In the genomic region with DNA sequence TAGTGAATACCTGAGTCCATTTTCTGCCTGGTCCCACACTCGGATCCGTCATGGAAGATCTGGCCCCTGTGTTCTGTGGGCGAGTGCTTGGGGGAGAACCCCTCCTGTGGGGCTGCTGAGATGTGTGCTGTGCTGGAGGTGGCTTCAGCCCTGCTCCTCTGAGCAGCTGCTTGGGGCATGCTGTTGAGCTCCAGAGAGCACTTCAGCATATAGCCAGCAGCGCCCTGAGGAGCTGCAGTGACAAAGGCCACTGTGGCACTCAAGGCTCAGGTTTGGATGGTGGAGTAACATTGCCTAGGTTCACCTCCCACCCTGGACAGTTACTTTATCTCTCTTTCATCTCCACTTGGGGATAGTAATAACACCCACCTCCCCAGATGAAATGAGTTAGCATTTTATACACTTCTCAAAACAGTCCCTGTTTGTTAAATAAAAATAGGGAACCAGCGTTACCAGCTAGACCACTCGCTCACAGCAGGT, we compare ENCODE assay signal across 11 cellular contexts.
DNase-seq lines count a peak whose midpoint lies in the region; ATAC-seq, FAIRE-seq and TF ChIP-seq lines count a peak whose summit lies in the region.
"Had no signal": no experiment of that assay in that cellular context is flagged by ENCODE, and none has a peak within 500 bp of the region (broad histone marks: within the 10 kb centered on the region; RNA-seq: fewer than 3 reads in every experiment).

No MANE protein-coding gene starts in this region.

- no peaks in the 10 kb centered on the region for H3K27me3 Mint-ChIP-seq in progenitor cell of endocrine pancreas
- peaks cover 2% of the 10 kb centered on the region for H3K27me3 Mint-ChIP-seq in nephron progenitor cell (ENCODE audit: low read depth, poor library complexity)

- RAD21 ChIA-PET in GM12878 (lab: Charles Lee; ENCODE audit: unreplicated experiment): interaction anchor here (0.8 to 1.7 kb wide), 13 partner anchors 9 to 76 kb away, joined by 3 to 16 read pairs (median 4); partner anchors contain the start of gene KSR1

- H3K9me3 Mint-ChIP-seq in progenitor cell of endocrine pancreas (ENCODE audit: low read depth) (no peaks in the 10 kb centered on the region), nephron progenitor cell (no peaks in the 10 kb centered on the region)
- no peaks in the 10 kb centered on the region for H3K9me3 Mint-ChIP-seq in stimulated activated effector memory CD8-positive, alpha-beta T cell treated with anti-CD3 and anti-CD28 coated beads, Interleukin-12 subunit alpha, Interleukin-12 subunit beta, amount 100 ng/mL, for 72 hours

- H3K27ac Mint-ChIP-seq in progenitor cell of endocrine pancreas: peak overlapping the region; percentile 93
- H3K27ac Mint-ChIP-seq in stimulated activated effector memory CD8-positive, alpha-beta T cell treated with anti-CD3 and anti-CD28 coated beads, Interleukin-12 subunit alpha, Interleukin-12 subunit beta, amount 100 ng/mL, for 72 hours: no peak overlapping the region
- H3K27ac Mint-ChIP-seq in nephron progenitor cell: no peak overlapping the region

- no peak overlapping the region for H3K4me3 ChIP-seq in GM12878
- H3K4me3 ChIP-seq: right lobe of liver had no signal

- no peak overlapping the region for H2AFZ ChIP-seq in GM12878 (ENCODE audit: control insufficient read depth, low read depth, low read length)

- peak overlapping the region; percentile 19; the same call in 1 of the 2 replicates for H3K4me2 ChIP-seq in GM12878 (ENCODE audit: control insufficient read depth, insufficient read depth)

- H3K27ac ChIP-seq in GM12878 (ENCODE audit: control insufficient read depth, insufficient read depth): no peak overlapping the region
- H3K27ac ChIP-seq: right lobe of liver had no signal

- no peak for TF ChIP-seq EP300 in GM12878 (IDR thresholded peaks at IDR 0.05; ENCODE audit: borderline replicate concordance in 1 of 2, control insufficient read depth in 1 of 2, low read depth in 2 of 2, low read length in 2 of 2)

- intact Hi-C loops in GM12878 (cut with micrococcal nuclease; ENCODE audit: unreplicated experiment): no loop called here

- no peak for TF ChIP-seq CTCF in GM12878 (IDR thresholded peaks at IDR 0.05 in 2 of 3, conservative IDR thresholded peaks at IDR 0.05 in 1 of 3; ENCODE audit: control insufficient read depth in 2 of 3, extremely low read depth in 1 of 3, insufficient read depth in 1 of 3, low read depth in 3 of 3, low read length in 3 of 3)
- TF ChIP-seq CTCF in progenitor cell of endocrine pancreas (IDR thresholded peaks at IDR 0.05; ENCODE audit: unreplicated experiment): no peak
- no peak for TF ChIP-seq CTCF in nephron progenitor cell (IDR thresholded peaks at IDR 0.05)

- peak; percentile 51 for FAIRE-seq in GM12892 (lab: Jason Lieb, UNC)
- FAIRE-seq in GM12878 (lab: Jason Lieb, UNC): no peak
- FAIRE-seq: keratinocyte had no signal

- no peak overlapping the region for H3K9ac ChIP-seq in GM12878 (ENCODE audit: control insufficient read depth, insufficient read depth, low read length)

- H3K4me1 Mint-ChIP-seq in progenitor cell of endocrine pancreas (ENCODE audit: low read depth): peaks cover 50% of the 10 kb centered on the region
- peaks cover 64% of the 10 kb centered on the region for H3K4me1 Mint-ChIP-seq in stimulated activated effector memory CD8-positive, alpha-beta T cell treated with anti-CD3 and anti-CD28 coated beads, Interleukin-12 subunit alpha, Interleukin-12 subunit beta, amount 100 ng/mL, for 72 hours
- peaks cover 76% of the 10 kb centered on the region for H3K4me1 Mint-ChIP-seq in nephron progenitor cell

- in situ Hi-C loops in GM12878 (cut with MboI): no loop called here

- TF ChIP-seq RAD21 in GM12878 (IDR thresholded peaks at IDR 0.05; ENCODE audit: insufficient read depth, low read depth, low read length): no peak

- no peaks in the 10 kb centered on the region for H3K9me3 ChIP-seq in GM12878 (replicated peaks; ENCODE audit: control insufficient read depth, insufficient read depth, low read length)
- H3K9me3 ChIP-seq: right lobe of liver had no signal

- no peaks in the 10 kb centered on the region for H3K27me3 ChIP-seq in GM12878 (replicated peaks in 1 of 2; ENCODE audit: control insufficient read depth in 2 of 2, insufficient read depth in 2 of 2, low read length in 1 of 2)
- H3K27me3 ChIP-seq: right lobe of liver had no signal

- peaks cover 0 to 2% of the 10 kb centered on the region in 2 experiments; a peak in 2 of 4 replicates for H3K36me3 ChIP-seq in GM12878 (ENCODE audit: control insufficient read depth in 2 of 2, insufficient read depth in 2 of 2, low read length in 1 of 2)
- H3K36me3 ChIP-seq: right lobe of liver had no signal

- SMC1A ChIA-PET in GM12878 (lab: Charles Lee; ENCODE audit: uncharacterized antibody, unreplicated experiment): interaction anchor here (0.8 to 1.4 kb wide), 9 partner anchors 8 to 68 kb away, joined by 3 to 6 read pairs (median 4); no protein-coding TSS in a partner anchor

- ATAC-seq in HG02798 (IDR thresholded peaks at IDR 0.05; ENCODE audit: poor library complexity, unreplicated experiment): peak; percentile 48
- ATAC-seq in GM12878: peak; percentile 52
- no peak for ATAC-seq in stimulated activated effector memory CD8-positive, alpha-beta T cell treated with anti-CD3 and anti-CD28 coated beads, Interleukin-12 subunit alpha, Interleukin-12 subunit beta, amount 100 ng/mL, for 72 hours

- H4K20me1 ChIP-seq in GM12878 (ENCODE audit: control insufficient read depth, insufficient read depth): peaks cover 4% of the 10 kb centered on the region; the same call in 1 of the 2 replicates

- CTCF ChIA-PET in GM12878 (lab: Yijun Ruan, JAX): interaction anchor here (0.6 to 1.7 kb wide), 10 partner anchors 9 to 177 kb away, joined by 3 to 9 read pairs (median 4); no protein-coding TSS in a partner anchor

- no peak overlapping the region for H3K4me3 Mint-ChIP-seq in progenitor cell of endocrine pancreas (ENCODE audit: low read depth)
- H3K4me3 Mint-ChIP-seq in stimulated activated effector memory CD8-positive, alpha-beta T cell treated with anti-CD3 and anti-CD28 coated beads, Interleukin-12 subunit alpha, Interleukin-12 subunit beta, amount 100 ng/mL, for 72 hours: no peak overlapping the region
- H3K4me3 Mint-ChIP-seq in nephron progenitor cell: no peak overlapping the region

- H3K4me1 ChIP-seq in GM12878 (ENCODE audit: control insufficient read depth, insufficient read depth, low read length): peaks cover 13% of the 10 kb centered on the region

- BruUV-seq in GM12878 (replicated peaks; lab: Mats Ljungman, UMichigan): no TSS peak

- peaks cover 28% of the 10 kb centered on the region for H3K79me2 ChIP-seq in GM12878 (ENCODE audit: control insufficient read depth, insufficient read depth, low read length)

- TF ChIP-seq POLR2A in GM12892 (IDR thresholded peaks at IDR 0.05; ENCODE audit: low read depth, low read length) (no peak), GM12878 (IDR thresholded peaks at IDR 0.05; ENCODE audit: low read depth, low read length) (no peak)

- H3K36me3 Mint-ChIP-seq in progenitor cell of endocrine pancreas (ENCODE audit: insufficient read depth): no peaks in the 10 kb centered on the region
- H3K36me3 Mint-ChIP-seq in stimulated activated effector memory CD8-positive, alpha-beta T cell treated with anti-CD3 and anti-CD28 coated beads, Interleukin-12 subunit alpha, Interleukin-12 subunit beta, amount 100 ng/mL, for 72 hours: peaks cover 5% of the 10 kb centered on the region
- no peaks in the 10 kb centered on the region for H3K36me3 Mint-ChIP-seq in nephron progenitor cell (ENCODE audit: low read depth)

- DNase-seq in GM12892 (ENCODE audit: insufficient read length) (no peak), GM12878 (ENCODE audit: low read depth, low spot score) (no peak), progenitor cell of endocrine pancreas (ENCODE audit: low spot score, unreplicated experiment) (no peak), RPMI8226 (no peak), GM19240 (ENCODE audit: insufficient read length, low spot score) (no peak), nephron progenitor cell (no peak)
- no peak for DNase-seq in stimulated activated effector memory CD8-positive, alpha-beta T cell treated with anti-CD3 and anti-CD28 coated beads, Interleukin-12 subunit alpha, Interleukin-12 subunit beta, amount 100 ng/mL, for 72 hours (ENCODE audit: low spot score in 2 of 2)
- DNase-seq: activated CD4-positive, alpha-beta T cell treated with anti-CD3 and anti-CD28 coated beads, Interleukin-2, amount 50 U/mL, for 1 hour had no signal

- WGBS in GM12878 (ENCODE audit: insufficient coverage, insufficient replicate concordance, low lambda C conversion rate, missing lambda C conversion rate): 61% methylated on average over 6 of the region's 6 CpGs

- POLR2A ChIA-PET in GM12878 (lab: Charles Lee): interaction anchor here (1.2 to 1.9 kb wide), 2 partner anchors 13 to 73 kb away, joined by 4 to 6 read pairs; no protein-coding TSS in a partner anchor

TF ChIP-seq in GM12878, 131 proteins besides CTCF, POLR2A, EP300 and RAD21 (continues in another document):
- TF ChIP-seq ESRRA (IDR thresholded peaks at IDR 0.05; ENCODE audit: low read length) (no peak), CEBPZ (IDR thresholded peaks at IDR 0.05; ENCODE audit: low read depth, low read length) (no peak), CBFB (IDR thresholded peaks at IDR 0.05; ENCODE audit: low read depth) (no peak), BCL11A (IDR thresholded peaks at IDR 0.05; ENCODE audit: low read depth, low read length) (no peak)
